Comparison of ENCODE assay signal across 19 cellular contexts in the genomic region with DNA sequence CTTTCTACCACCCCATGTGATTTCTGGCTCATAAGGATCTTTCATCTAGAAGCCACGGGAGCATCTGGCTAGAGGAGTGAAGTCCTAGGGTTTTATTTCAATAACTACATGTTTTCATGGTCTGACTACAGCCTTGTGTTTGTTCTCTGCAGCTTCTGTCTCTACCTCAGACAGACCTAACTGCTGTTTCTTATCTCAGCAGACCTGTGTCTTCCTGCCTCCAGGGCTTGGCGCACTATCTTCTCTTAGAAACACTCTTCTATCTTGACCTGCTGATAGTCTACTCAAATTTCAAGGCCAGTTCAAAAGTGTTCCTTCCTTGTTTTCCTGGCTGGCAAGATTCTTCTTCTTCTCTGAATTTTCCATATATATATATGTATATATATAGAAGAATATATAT.
"Had no signal": no experiment of that assay in that cellular context is flagged by ENCODE, and none has a peak within 500 bp of the region (broad histone marks: within the 10 kb centered on the region; RNA-seq: fewer than 3 reads in every experiment).

No MANE protein-coding gene starts in this region.

- H3K27me3 ChIP-seq: heart left ventricle, stomach, transverse colon had no signal

- ATAC-seq: activated T-cell treated with anti-CD3 and anti-CD28 coated beads, Interleukin-2, amount 50 U/mL, for 4 hours; heart left ventricle; left cardiac atrium; mucosa of descending colon; sciatic nerve; stimulated activated memory B cell treated with anti-CD40 and anti-IgM and Interleukin-4, amounts not matched to agents 10 μg/mL and 1 μg/mL and 100 μg/mL, for 72 hours had no signal

- H3K36me3 ChIP-seq: heart left ventricle, stomach, transverse colon had no signal

- DNase-seq: activated CD4-positive, alpha-beta T cell treated with anti-CD3 and anti-CD28 coated beads for 4 hours; activated CD4-positive, alpha-beta T cell treated with anti-CD3 and anti-CD28 coated beads, Interleukin-2, amount 50 U/mL, for 48 hours; activated CD4-positive, CD25-positive, alpha-beta regulatory T cell; activated CD8-positive, alpha-beta memory T cell treated with anti-CD3 and anti-CD28 coated beads, Interleukin-2, amount 50 U/mL, for 48 hours; activated naive CD4-positive, alpha-beta T cell; activated T-cell treated with anti-CD3 and anti-CD28 coated beads, Interleukin-2, amount 50 U/mL, for 4 hours; cortex of kidney; endodermal cell; heart left ventricle; islet precursor cell; left cardiac atrium; mucosa of descending colon; naive B cell; small intestine; stimulated activated CD4-positive, alpha-beta T cell treated with anti-CD3 and anti-CD28 coated beads, Interleukin-15, amount 100 ng/mL, for 24 hours; stomach; transverse colon had no signal

- H3K9me3 ChIP-seq: mucosa of descending colon, stomach, transverse colon had no signal

- H3K4me3 ChIP-seq: heart left ventricle, mucosa of descending colon, stomach, transverse colon had no signal

- H3K27ac ChIP-seq: heart left ventricle, stomach, transverse colon had no signal
